In genomic region chr5:95961617-95962474, GRCh38 we compare ENCODE assay signal across 8 cellular contexts. TPM values are rescaled to one million over a fixed set of nuclear protein-coding genes. Genes with fewer than 3 reads are reported as not detected.
DNase-seq lines count a peak whose midpoint lies in the region; ATAC-seq and TF ChIP-seq lines count a peak whose summit lies in the region.

ELL2 (minus strand) TSS chr5:95961851; CDS start chr5:95961721, 130 bp downstream.

- intact Hi-C loops in naive thymus-derived CD4-positive, alpha-beta T cell (cut with micrococcal nuclease), result loop anchor here (1.0 to 10.0 kb wide), 28 partner anchors 69 to 1850 kb away; partner anchors contain the start of genes ARSK (in 2 of the 2), CAST (in 2 of the 2), ERAP1 (in 2 of the 2) and KIAA0825 (in 2 of the 2)

- TF ChIP-seq CTCF in RWPE2 (IDR thresholded peaks at IDR 0.05; ENCODE audit: poor library complexity, severe bottlenecking), result no peak
- no peak for TF ChIP-seq CTCF in fibroblast of mammary gland (conservative IDR thresholded peaks at IDR 0.05; ENCODE audit: control insufficient read depth, insufficient read depth, low read depth, low read length)

- no peaks in the 10 kb centered on the region for H3K9me3 Mint-ChIP-seq in naive thymus-derived CD4-positive, alpha-beta T cell
- no peaks in the 10 kb centered on the region for H3K9me3 Mint-ChIP-seq in stimulated activated memory B cell treated with anti-CD40 and anti-IgM and Interleukin-4, amounts not matched to agents 10 μg/mL and 1 μg/mL and 100 μg/mL, for 72 hours

- POLR2A ChIA-PET in naive thymus-derived CD4-positive, alpha-beta T cell (lab: Charles Lee), result no interaction called here

- peak within 1 kb of the TSS; percentile 84 for H3K27ac ChIP-seq in RWPE2 (ENCODE audit: poor library complexity, severe bottlenecking)
- H3K27ac ChIP-seq in naive thymus-derived CD4-positive, alpha-beta T cell (ENCODE audit: low read depth, low read length), result peak within 1 kb of the TSS; percentile 90

- peaks cover 39% of the 10 kb centered on the region for H3K36me3 ChIP-seq in RWPE2 (ENCODE audit: low read depth)
- peaks cover 0 to 4% (median 0%) of the 10 kb centered on the region in 3 experiments for H3K36me3 ChIP-seq in naive thymus-derived CD4-positive, alpha-beta T cell (ENCODE audit: control insufficient read depth in 2 of 3, insufficient read depth in 3 of 3, low read length in 3 of 3)

- H3K27me3 Mint-ChIP-seq in naive thymus-derived CD4-positive, alpha-beta T cell, result peaks cover 0 to 3% (median 0%) of the 10 kb centered on the region in 5 donors
- H3K27me3 Mint-ChIP-seq in stimulated activated memory B cell treated with anti-CD40 and anti-IgM and Interleukin-4, amounts not matched to agents 10 μg/mL and 1 μg/mL and 100 μg/mL, for 72 hours, result no peaks in the 10 kb centered on the region

- no peaks in the 10 kb centered on the region for H3K27me3 ChIP-seq in RWPE2 (ENCODE audit: insufficient read depth, poor library complexity, severe bottlenecking)
- H3K27me3 ChIP-seq in naive thymus-derived CD4-positive, alpha-beta T cell (ENCODE audit: control insufficient read depth in 2 of 2, insufficient read depth in 2 of 2, low read length in 2 of 2), result no peaks in the 10 kb centered on the region

- in situ Hi-C loops in KBM-7 (cut with MboI; ENCODE audit: low pct_unique_long_range_greater_than_20kb, low sequenced_read_pairs), result no loop called here

- H3K36me3 Mint-ChIP-seq in naive thymus-derived CD4-positive, alpha-beta T cell, result peaks cover 0 to 5% (median 0%) of the 10 kb centered on the region in 5 donors
- H3K36me3 Mint-ChIP-seq in stimulated activated memory B cell treated with anti-CD40 and anti-IgM and Interleukin-4, amounts not matched to agents 10 μg/mL and 1 μg/mL and 100 μg/mL, for 72 hours, result no peaks in the 10 kb centered on the region

- H3K4me1 Mint-ChIP-seq in naive thymus-derived CD4-positive, alpha-beta T cell, result peaks cover 30 to 43% (median 34%) of the 10 kb centered on the region in 7 donors
- peaks cover 33% of the 10 kb centered on the region for H3K4me1 Mint-ChIP-seq in stimulated activated memory B cell treated with anti-CD40 and anti-IgM and Interleukin-4, amounts not matched to agents 10 μg/mL and 1 μg/mL and 100 μg/mL, for 72 hours

- H3K4me1 ChIP-seq in RWPE2 (ENCODE audit: insufficient read depth, poor library complexity, severe bottlenecking), result peaks cover 41% of the 10 kb centered on the region
- H3K4me1 ChIP-seq in naive thymus-derived CD4-positive, alpha-beta T cell (ENCODE audit: control insufficient read depth in 2 of 2, insufficient read depth in 2 of 2, low read length in 2 of 2), result peaks cover 12 to 13% of the 10 kb centered on the region in 2 donors

- H3K4me3 ChIP-seq in RWPE2 (ENCODE audit: severe bottlenecking) (peak within 1 kb of the TSS; percentile 89), fibroblast of mammary gland (ENCODE audit: control insufficient read depth, low read depth, low read length) (peak within 1 kb of the TSS; percentile 77)
- peak within 1 kb of the TSS; percentile 73 for H3K4me3 ChIP-seq in naive thymus-derived CD4-positive, alpha-beta T cell (ENCODE audit: low read length)

- CTCF ChIA-PET in naive thymus-derived CD4-positive, alpha-beta T cell (lab: Charles Lee), result interaction anchor here (0.7 to 1.1 kb wide), 4 partner anchors 39 to 105 kb away, joined by 3 to 4 read pairs (median 4); no protein-coding TSS in a partner anchor

- DNase-seq in DMS79 treated with DMSO at 0.1 percent for 48 hours (lab: John Stamatoyannopoulos, UW), result peak; percentile 45
- peak; percentile 91 for DNase-seq in KBM-7
- peak; percentile 99 for DNase-seq in RWPE2 (ENCODE audit: low spot score)
- DNase-seq in activated T-helper 9 cell treated with anti-CD3 and anti-CD28 coated beads, Interleukin-2, amount 50 U/mL, for 16 hours (ENCODE audit: low read depth), result peak; percentile 96
- DNase-seq in fibroblast of mammary gland (ENCODE audit: low read depth), result peak; percentile 99
- peak; percentile 85 to 98 (median 90) for DNase-seq in naive thymus-derived CD4-positive, alpha-beta T cell

- peak within 1 kb of the TSS; percentile 94 to 99 (median 96) for H3K4me3 Mint-ChIP-seq in naive thymus-derived CD4-positive, alpha-beta T cell
- H3K4me3 Mint-ChIP-seq in stimulated activated memory B cell treated with anti-CD40 and anti-IgM and Interleukin-4, amounts not matched to agents 10 μg/mL and 1 μg/mL and 100 μg/mL, for 72 hours, result peak within 1 kb of the TSS; percentile 99

- H3K9me3 ChIP-seq in RWPE2 (ENCODE audit: severe bottlenecking), result no peaks in the 10 kb centered on the region
- H3K9me3 ChIP-seq in naive thymus-derived CD4-positive, alpha-beta T cell (ENCODE audit: control insufficient read depth in 2 of 3, low read length in 3 of 3), result no peaks in the 10 kb centered on the region

- peak within 1 kb of the TSS; percentile 87 to 99 (median 98) for H3K27ac Mint-ChIP-seq in naive thymus-derived CD4-positive, alpha-beta T cell
- H3K27ac Mint-ChIP-seq in stimulated activated memory B cell treated with anti-CD40 and anti-IgM and Interleukin-4, amounts not matched to agents 10 μg/mL and 1 μg/mL and 100 μg/mL, for 72 hours, result peak within 1 kb of the TSS; percentile 96

- ATAC-seq in GM21723 (IDR thresholded peaks at IDR 0.05; ENCODE audit: unreplicated experiment), result peak; percentile 90
- peak; percentile 75 for ATAC-seq in RWPE2 (ENCODE audit: low read depth)
- peak; percentile 93 for ATAC-seq in naive thymus-derived CD4-positive, alpha-beta T cell
- peak; percentile 93 for ATAC-seq in stimulated activated memory B cell treated with anti-CD40 and anti-IgM and Interleukin-4, amounts not matched to agents 10 μg/mL and 1 μg/mL and 100 μg/mL, for 72 hours

RNA-seq across cellular contexts. Expression of gene ELL2, which starts in this region (rescaled TPM):
- total RNA-seq in naive thymus-derived CD4-positive, alpha-beta T cell, result 10 to 100 TPM; 12.6 to 65.8 (median 41.3) TPM
- 1 to 10 TPM; 1.9 to 2.0 TPM for polyA plus RNA-seq in naive thymus-derived CD4-positive, alpha-beta T cell

Comparison
In these comparisons a context has a peak if more than half of its experiments do, and no peak if none do; other contexts are left out.
1. Peak in every context shown above with its lines: DNase-seq, ATAC-seq, H3K4me3 ChIP-seq and H3K27ac ChIP-seq.
2. DNase-seq: peak in every context shown above with its lines; median percentile 99 in RWPE2; 99 in fibroblast of mammary gland; 96 in activated T-helper 9 cell treated with anti-CD3 and anti-CD28 coated beads, Interleukin-2, amount 50 U/mL, for 16 hours; 91 in KBM-7; 90 in naive thymus-derived CD4-positive, alpha-beta T cell; 45 in DMS79 treated with DMSO at 0.1 percent for 48 hours.